ENCODE assay signal across 8 cellular contexts in genomic region chr2:167957662-167958061, GRCh38.
"Had no signal": no experiment of that assay in that cellular context is flagged by ENCODE, and none has a peak within 500 bp of the region (broad histone marks: within the 10 kb centered on the region; RNA-seq: fewer than 3 reads in every experiment).

No MANE protein-coding gene starts in this region.

- ATAC-seq: GM23338, HCT116, HepG2 had no signal

- FAIRE-seq: HepG2 had no signal

- H3K4me3 Mint-ChIP-seq: GM23338, HFFc6, IgD-negative memory B cell had no signal

- H3K27ac ChIP-seq: HL-60 had no signal

- H3K4me2 ChIP-seq: GM23338 had no signal

- H3K9me3 ChIP-seq: HAP-1 had no signal

- H3K9me3 Mint-ChIP-seq: GM23338, HFFc6, IgD-negative memory B cell had no signal

- H3K27ac Mint-ChIP-seq: GM23338, HFFc6, IgD-negative memory B cell had no signal

- DNase-seq: H7, HFFc6 had no signal

- H3K27me3 Mint-ChIP-seq: IgD-negative memory B cell had no signal

- H2AFZ ChIP-seq: GM23338 had no signal

- H3K4me3 ChIP-seq: GM23338, HAP-1 had no signal

- H3K36me3 ChIP-seq: HAP-1 had no signal

- H3K4me1 Mint-ChIP-seq: IgD-negative memory B cell had no signal
